22 cellular contexts compared by ENCODE assay signal in the genomic region with DNA sequence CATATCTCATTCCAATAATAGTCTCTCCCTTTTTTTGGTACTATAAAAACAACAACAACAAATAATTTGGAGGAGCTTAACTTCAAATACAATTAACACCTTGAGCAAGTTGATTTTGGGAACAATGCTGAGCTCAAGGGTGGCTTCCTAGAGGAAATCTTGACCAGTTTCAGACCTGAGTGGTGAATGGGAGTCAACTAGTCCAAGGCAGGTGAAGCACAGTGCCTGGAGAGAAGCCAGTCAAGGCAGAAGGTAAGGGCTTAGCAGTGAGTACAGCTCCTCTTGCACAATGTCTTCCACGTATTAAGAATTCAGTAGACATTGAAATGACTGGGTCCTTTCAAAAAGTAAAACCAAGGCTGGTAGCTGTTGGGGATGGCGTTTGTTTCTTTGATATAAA.
DNase-seq lines count a peak whose midpoint lies in the region; ATAC-seq and TF ChIP-seq lines count a peak whose summit lies in the region.
"Had no signal": no experiment of that assay in that cellular context is flagged by ENCODE, and none has a peak within 500 bp of the region (broad histone marks: within the 10 kb centered on the region; RNA-seq: fewer than 3 reads in every experiment).

No MANE protein-coding gene starts in this region.

- H2BK120ac ChIP-seq in IMR-90 (ENCODE audit: low read depth, low read length) = peak overlapping the region; percentile 50

- no peak for TF ChIP-seq RAD21 in IMR-90 (IDR thresholded peaks at IDR 0.05; ENCODE audit: low read length)

- H3K27me3 Mint-ChIP-seq in activated T-helper 17 cell treated with anti-CD3 and anti-CD28 coated beads, Interleukin-2, amount 50 U/mL, for 72 hours = peaks cover 32% of the 10 kb centered on the region

- H3K9ac ChIP-seq in IMR-90 (ENCODE audit: low read depth, low read length) = no peak overlapping the region
- H3K9ac ChIP-seq in mammary epithelial cell (ENCODE audit: insufficient read depth, low read length) = no peak overlapping the region
- no peak overlapping the region for H3K9ac ChIP-seq in smooth muscle cell (ENCODE audit: low read depth)

- no peaks in the 10 kb centered on the region for H3K4me1 Mint-ChIP-seq in activated T-helper 17 cell treated with anti-CD3 and anti-CD28 coated beads, Interleukin-2, amount 50 U/mL, for 72 hours
- H3K4me1 Mint-ChIP-seq: B cell, CD14-positive monocyte had no signal

- H3K4me3 ChIP-seq in IMR-90 (ENCODE audit: insufficient read depth, low read depth, low read length) = no peak overlapping the region
- no peak overlapping the region for H3K4me3 ChIP-seq in mammary epithelial cell (replicated peaks in 1 of 3; ENCODE audit: insufficient read depth in 1 of 3, low read depth in 2 of 3, low read length in 3 of 3)
- no peak overlapping the region for H3K4me3 ChIP-seq in smooth muscle cell
- H3K4me3 ChIP-seq in PC-9 = no peak overlapping the region
- H3K4me3 ChIP-seq: A549, HAP-1 had no signal

- no CpG with 5 or more reads among the region's 2 CpGs for WGBS in IMR-90 (ENCODE audit: extremely low coverage in 2 of 2, insufficient read length in 1 of 2), 2 experiments
- WGBS in mammary epithelial cell (ENCODE audit: low coverage, missing lambda C conversion rate) = 60% methylated on average over 2 of the region's 2 CpGs
- 88% methylated on average over 2 of the region's 2 CpGs for WGBS in smooth muscle cell (ENCODE audit: low lambda C conversion rate)

- H3K4me2 ChIP-seq in IMR-90 (ENCODE audit: low read depth, low read length) (no peak overlapping the region), mammary epithelial cell (ENCODE audit: insufficient read depth, low read depth, low read length) (no peak overlapping the region), smooth muscle cell (no peak overlapping the region), PC-9 (no peak overlapping the region)
- H3K4me2 ChIP-seq: A549 had no signal

- ATAC-seq in IMR-90 (ENCODE audit: low read depth) = no peak
- ATAC-seq in activated T-helper 17 cell treated with anti-CD3 and anti-CD28 coated beads, Interleukin-2, amount 50 U/mL, for 72 hours (replicated peaks) = no peak
- ATAC-seq: A549, HepG2, Panc1 had no signal

- H3K27ac ChIP-seq in IMR-90 (ENCODE audit: insufficient read depth, low read length) (no peak overlapping the region), mammary epithelial cell (ENCODE audit: insufficient read depth, low read depth, low read length) (no peak overlapping the region), smooth muscle cell (ENCODE audit: low read depth) (no peak overlapping the region), PC-9 (no peak overlapping the region)
- H3K27ac ChIP-seq: A549, HL-60 had no signal

- H3K4me1 ChIP-seq in IMR-90 (ENCODE audit: control insufficient read depth, insufficient read depth, low read length) = peaks cover 7% of the 10 kb centered on the region; the same call in 1 of the 2 replicates
- H3K4me1 ChIP-seq in mammary epithelial cell (ENCODE audit: insufficient read depth, low read length) = peaks cover 21% of the 10 kb centered on the region
- H3K4me1 ChIP-seq in smooth muscle cell (ENCODE audit: low read depth) = no peaks in the 10 kb centered on the region
- no peaks in the 10 kb centered on the region for H3K4me1 ChIP-seq in PC-9 (replicated peaks; ENCODE audit: insufficient read depth)
- H3K4me1 ChIP-seq: A549 had no signal

- peaks cover 9% of the 10 kb centered on the region for H3F3A ChIP-seq in smooth muscle cell (ENCODE audit: low read depth)
- H3F3A ChIP-seq in PC-9 (ENCODE audit: insufficient read depth, low read depth) = no peaks in the 10 kb centered on the region

- peak overlapping the region; percentile 54 for H3K4ac ChIP-seq in IMR-90 (ENCODE audit: low read depth, low read length)

- H4K91ac ChIP-seq in IMR-90 (ENCODE audit: insufficient read depth, low read depth, low read length) = no peak overlapping the region

- H3K36me3 ChIP-seq in IMR-90 (ENCODE audit: control insufficient read depth, insufficient read depth, low read length) = no peaks in the 10 kb centered on the region
- H3K36me3 ChIP-seq in mammary epithelial cell (ENCODE audit: insufficient read depth, low read length) = no peaks in the 10 kb centered on the region
- H3K36me3 ChIP-seq in smooth muscle cell (ENCODE audit: low read depth) = no peaks in the 10 kb centered on the region
- H3K36me3 ChIP-seq in PC-9 (ENCODE audit: low read depth) = no peaks in the 10 kb centered on the region
- H3K36me3 ChIP-seq: HAP-1 had no signal

- H4K20me1 ChIP-seq in IMR-90 (ENCODE audit: insufficient read depth, low read length) (no peaks in the 10 kb centered on the region), mammary epithelial cell (ENCODE audit: insufficient read depth, low read length) (no peaks in the 10 kb centered on the region), smooth muscle cell (ENCODE audit: low read depth) (no peaks in the 10 kb centered on the region), PC-9 (ENCODE audit: insufficient read depth) (no peaks in the 10 kb centered on the region)

- in situ Hi-C loops in IMR-90 (cut with MboI; ENCODE audit: low sequenced_read_pairs) (no loop called here), mammary epithelial cell (cut with MboI; ENCODE audit: low sequenced_read_pairs in 2 of 2) (no loop called here)

- TF ChIP-seq CTCF in IMR-90 (conservative IDR thresholded peaks at IDR 0.05; ENCODE audit: low read depth, low read length) (no peak), mammary epithelial cell (conservative IDR thresholded peaks at IDR 0.05 in 1 of 2, IDR thresholded peaks at IDR 0.05 in 1 of 2; ENCODE audit: extremely low read depth in 1 of 2, insufficient read depth in 1 of 2, low read depth in 1 of 2, low read length in 2 of 2) (no peak), smooth muscle cell (IDR thresholded peaks at IDR 0.05; ENCODE audit: borderline replicate concordance, insufficient read depth, poor library complexity, severe bottlenecking) (no peak), PC-9 (conservative IDR thresholded peaks at IDR 0.05) (no peak)

- POLR2A ChIA-PET in IMR-90 (lab: Charles Lee; ENCODE audit: unreplicated experiment) = no interaction called here
- POLR2A ChIA-PET in PC-9 (lab: Charles Lee; ENCODE audit: unreplicated experiment) = no interaction called here

- no peak for DNase-seq in IMR-90
- DNase-seq in mammary epithelial cell = peak; percentile 36
- DNase-seq in iPS-NIHi11 (ENCODE audit: low spot score) = peak; percentile 11
- no peak for DNase-seq in smooth muscle cell (lab: John Stamatoyannopoulos, UW; ENCODE audit: unreplicated experiment)
- no peak for DNase-seq in PC-9
- DNase-seq in NCI-H82 treated with DMSO at 0.1 percent for 48 hours (lab: John Stamatoyannopoulos, UW; ENCODE audit: unreplicated experiment) = no peak
- DNase-seq: DMS53, EL, GF-D8, KBM-7, NCI-H1092 treated with DMSO at 0.1 percent for 48 hours, NCI-H1436 treated with DMSO at 0.1 percent for 48 hours, NCI-H1930, NCI-H510A had no signal

- TF ChIP-seq POLR2A in IMR-90 (IDR thresholded peaks at IDR 0.05; ENCODE audit: low read depth, low read length) = no peak

- H3K27ac Mint-ChIP-seq in activated T-helper 17 cell treated with anti-CD3 and anti-CD28 coated beads, Interleukin-2, amount 50 U/mL, for 72 hours = no peak overlapping the region
- H3K27ac Mint-ChIP-seq: B cell, CD14-positive monocyte had no signal

- H3K9me3 ChIP-seq in IMR-90 (ENCODE audit: control insufficient read depth, insufficient read depth, low read length) (no peaks in the 10 kb centered on the region), mammary epithelial cell (replicated peaks; ENCODE audit: insufficient read depth, low read length) (no peaks in the 10 kb centered on the region), smooth muscle cell (replicated peaks; ENCODE audit: low read depth) (no peaks in the 10 kb centered on the region), PC-9 (ENCODE audit: insufficient read depth, low read depth) (no peaks in the 10 kb centered on the region; the same call in 1 of the 2 replicates)
- H3K9me3 ChIP-seq: A549, HAP-1 had no signal

- BruUV-seq in IMR-90 (replicated peaks; lab: Mats Ljungman, UMichigan) = no TSS peak
- BruUV-seq in mammary epithelial cell (replicated peaks; lab: Mats Ljungman, UMichigan) = no TSS peak
- BruUV-seq in PC-9 (replicated peaks; lab: Mats Ljungman, UMichigan) = no TSS peak

- no peak overlapping the region for H4K5ac ChIP-seq in IMR-90 (ENCODE audit: low read depth, low read length)

- H3K79me2 ChIP-seq in mammary epithelial cell (ENCODE audit: insufficient read depth, low read length) = no peaks in the 10 kb centered on the region
- no peaks in the 10 kb centered on the region for H3K79me2 ChIP-seq in smooth muscle cell (ENCODE audit: low read depth)
- H3K79me2 ChIP-seq in PC-9 (ENCODE audit: low read depth) = no peaks in the 10 kb centered on the region

- H2AK5ac ChIP-seq in IMR-90 (ENCODE audit: low read depth, low read length) = peak overlapping the region; percentile 38; the same call in 1 of the 2 replicates

- no peak overlapping the region for H2AK9ac ChIP-seq in IMR-90 (replicated peaks; ENCODE audit: low read depth, low read length, poor library complexity)

- H3K27me3 ChIP-seq in IMR-90 (ENCODE audit: control insufficient read depth, insufficient read depth, low read length) (no peaks in the 10 kb centered on the region), mammary epithelial cell (ENCODE audit: insufficient read depth, low read length) (no peaks in the 10 kb centered on the region), smooth muscle cell (ENCODE audit: low read depth) (no peaks in the 10 kb centered on the region), PC-9 (ENCODE audit: insufficient read depth, low read depth) (no peaks in the 10 kb centered on the region)

- dilution Hi-C loops in IMR-90 (cut with HindIII; ENCODE audit: low sequenced_read_pairs, unreplicated experiment) = no loop called here
- dilution Hi-C loops in mammary epithelial cell (cut with HindIII; ENCODE audit: low sequenced_read_pairs) = no loop called here

- 0 out of 2 replicates have a peak overlapping the region, but pooled peaks have one; percentile 60 for H3K18ac ChIP-seq in IMR-90 (ENCODE audit: low read depth, low read length)

- no peak overlapping the region for H3K14ac ChIP-seq in IMR-90 (replicated peaks; ENCODE audit: low read depth, low read length)

- intact Hi-C loops in IMR-90 (cut with micrococcal nuclease) = no loop called here
- intact Hi-C loops in mammary epithelial cell (cut with micrococcal nuclease) = no loop called here
- intact Hi-C loops in PC-9 (cut with micrococcal nuclease; ENCODE audit: unreplicated experiment) = no loop called here

- H3K9me2 ChIP-seq in PC-9 (ENCODE audit: insufficient read depth) = no peaks in the 10 kb centered on the region

- H3K56ac ChIP-seq in IMR-90 (ENCODE audit: extremely low read depth, insufficient read depth, low read length) = no peak overlapping the region

- H2AFZ ChIP-seq in IMR-90 (replicated peaks; ENCODE audit: low read length, poor library complexity) (no peak overlapping the region), mammary epithelial cell (ENCODE audit: low read depth, low read length) (peak overlapping the region; percentile 55), smooth muscle cell (ENCODE audit: low read depth) (peak overlapping the region; percentile 16), PC-9 (no peak overlapping the region)

- peak overlapping the region in 1 of 2 experiments; percentile 73; a peak in 2 of 4 replicates for H4K8ac ChIP-seq in IMR-90 (ENCODE audit: low read depth in 2 of 2, low read length in 2 of 2)

- H3K9me1 ChIP-seq in IMR-90 (ENCODE audit: insufficient read depth, low read length) = no peaks in the 10 kb centered on the region

- no peak overlapping the region for H2BK5ac ChIP-seq in IMR-90 (ENCODE audit: low read depth, low read length, poor library complexity, severe bottlenecking)

- H3K36me3 Mint-ChIP-seq in activated T-helper 17 cell treated with anti-CD3 and anti-CD28 coated beads, Interleukin-2, amount 50 U/mL, for 72 hours (ENCODE audit: low read depth) = no peaks in the 10 kb centered on the region
- H3K36me3 Mint-ChIP-seq: CD14-positive monocyte had no signal

- no peak overlapping the region for H3K4me3 Mint-ChIP-seq in activated T-helper 17 cell treated with anti-CD3 and anti-CD28 coated beads, Interleukin-2, amount 50 U/mL, for 72 hours
- H3K4me3 Mint-ChIP-seq: B cell, CD14-positive monocyte had no signal

- CTCF ChIA-PET in IMR-90 (lab: Yijun Ruan, JAX) (interaction anchor here (0.6 kb wide), 1 partner anchor 10 kb away, joined by 3 read pairs; no protein-coding TSS in a partner anchor), mammary epithelial cell (lab: Charles Lee; ENCODE audit: low non-redundant PET) (no interaction called here), PC-9 (lab: Charles Lee) (interaction anchor here (1.0 kb wide), 1 partner anchor 24 kb away, joined by 3 read pairs; no protein-coding TSS in a partner anchor)

- peak overlapping the region; percentile 63; the same call in 1 of the 3 replicates for H2BK15ac ChIP-seq in IMR-90 (ENCODE audit: low read depth, low read length)

- H3K23ac ChIP-seq in IMR-90 (ENCODE audit: low read depth, low read length) = peak overlapping the region; percentile 2; the same call in 1 of the 2 replicates

- H2BK20ac ChIP-seq in IMR-90 (ENCODE audit: low read depth, low read length) = peak overlapping the region; percentile 54; the same call in 1 of the 2 replicates

- H3K79me1 ChIP-seq in IMR-90 (ENCODE audit: low read depth in 1 of 2, low read length in 2 of 2) = no peaks in the 10 kb centered on the region

- no peaks in the 10 kb centered on the region for H3K9me3 Mint-ChIP-seq in activated T-helper 17 cell treated with anti-CD3 and anti-CD28 coated beads, Interleukin-2, amount 50 U/mL, for 72 hours

Comparison
In these comparisons a context has a peak if more than half of its experiments do, and no peak if none do; other contexts are left out.
1. DNase-seq: peak in mammary epithelial cell (single experiment) and iPS-NIHi11 (single experiment); none in IMR-90 (single experiment), smooth muscle cell (single experiment), PC-9 (0 of 2) and NCI-H82 treated with DMSO at 0.1 percent for 48 hours (single experiment).
2. H2AFZ ChIP-seq: peak in mammary epithelial cell (single experiment) and smooth muscle cell (single experiment); none in IMR-90 (single experiment) and PC-9 (single experiment).